In the genomic region with DNA sequence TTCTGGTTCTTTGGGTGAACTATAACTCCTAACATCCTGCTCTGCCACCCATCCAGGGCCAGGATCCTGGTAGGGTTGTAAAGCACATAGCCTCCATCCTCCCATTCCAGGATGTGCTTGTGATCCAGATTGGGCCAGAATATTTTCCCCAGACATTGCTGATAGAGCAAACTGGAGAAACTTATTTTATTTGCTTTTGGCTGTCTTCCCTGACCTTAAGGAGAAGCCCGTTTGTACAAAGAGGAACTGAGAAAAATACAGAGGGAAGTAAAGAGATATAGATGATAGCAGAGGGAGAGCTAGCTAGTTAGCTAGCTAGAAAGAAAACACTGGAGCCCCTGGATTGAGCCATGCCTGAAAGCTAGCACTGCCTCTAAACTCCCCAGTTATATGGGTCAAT, we compare ENCODE assay signal across 1 cellular context.
TF ChIP-seq lines count a peak whose summit lies in the region.

No MANE protein-coding gene starts in this region.

TF ChIP-seq in HepG2, 621 proteins besides CTCF, POLR2A, EP300 and RAD21 (continued from another document):
- TF ChIP-seq ZBTB14 (CRISPR knock-in tag; IDR thresholded peaks at IDR 0.05) (no peak), MIXL1 (CRISPR knock-in tag; IDR thresholded peaks at IDR 0.05) (no peak), HMGA1 (CRISPR knock-in tag; conservative IDR thresholded peaks at IDR 0.05) (no peak), DNMT1 (CRISPR knock-in tag; IDR thresholded peaks at IDR 0.05) (no peak), SRSF4 (IDR thresholded peaks at IDR 0.05; ENCODE audit: low read depth, low read length, poor library complexity, severe bottlenecking) (no peak), ZBTB1 (CRISPR knock-in tag; IDR thresholded peaks at IDR 0.05; ENCODE audit: borderline replicate concordance) (no peak), TIGD3 (CRISPR knock-in tag; IDR thresholded peaks at IDR 0.05; ENCODE audit: borderline replicate concordance) (no peak), KDM2A (CRISPR knock-in tag; IDR thresholded peaks at IDR 0.05; ENCODE audit: borderline replicate concordance, low read depth) (no peak), THAP9 (CRISPR knock-in tag; IDR thresholded peaks at IDR 0.05; ENCODE audit: borderline replicate concordance) (no peak), MYC (CRISPR knock-in tag; IDR thresholded peaks at IDR 0.05; ENCODE audit: borderline replicate concordance) (no peak), ZNF740 (CRISPR knock-in tag; IDR thresholded peaks at IDR 0.05) (no peak), ZNF17 (CRISPR knock-in tag; IDR thresholded peaks at IDR 0.05) (no peak), KDM5A (IDR thresholded peaks at IDR 0.05; ENCODE audit: borderline replicate concordance, low read length) (no peak), ZFX (CRISPR knock-in tag; IDR thresholded peaks at IDR 0.05; ENCODE audit: low read depth) (no peak)
- TF ChIP-seq, protein P1, sequence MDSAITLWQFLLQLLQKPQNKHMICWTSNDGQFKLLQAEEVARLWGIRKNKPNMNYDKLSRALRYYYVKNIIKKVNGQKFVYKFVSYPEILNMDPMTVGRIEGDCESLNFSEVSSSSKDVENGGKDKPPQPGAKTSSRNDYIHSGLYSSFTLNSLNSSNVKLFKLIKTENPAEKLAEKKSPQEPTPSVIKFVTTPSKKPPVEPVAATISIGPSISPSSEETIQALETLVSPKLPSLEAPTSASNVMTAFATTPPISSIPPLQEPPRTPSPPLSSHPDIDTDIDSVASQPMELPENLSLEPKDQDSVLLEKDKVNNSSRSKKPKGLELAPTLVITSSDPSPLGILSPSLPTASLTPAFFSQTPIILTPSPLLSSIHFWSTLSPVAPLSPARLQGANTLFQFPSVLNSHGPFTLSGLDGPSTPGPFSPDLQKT (CRISPR knock-in tag; IDR thresholded peaks at IDR 0.05; ENCODE audit: borderline replicate concordance), result no peak
- TF ChIP-seq, protein P2, sequence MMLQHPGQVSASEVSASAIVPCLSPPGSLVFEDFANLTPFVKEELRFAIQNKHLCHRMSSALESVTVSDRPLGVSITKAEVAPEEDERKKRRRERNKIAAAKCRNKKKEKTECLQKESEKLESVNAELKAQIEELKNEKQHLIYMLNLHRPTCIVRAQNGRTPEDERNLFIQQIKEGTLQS (CRISPR knock-in tag; IDR thresholded peaks at IDR 0.05), result no peak
